8 cellular contexts compared by ENCODE assay signal in the genomic region with DNA sequence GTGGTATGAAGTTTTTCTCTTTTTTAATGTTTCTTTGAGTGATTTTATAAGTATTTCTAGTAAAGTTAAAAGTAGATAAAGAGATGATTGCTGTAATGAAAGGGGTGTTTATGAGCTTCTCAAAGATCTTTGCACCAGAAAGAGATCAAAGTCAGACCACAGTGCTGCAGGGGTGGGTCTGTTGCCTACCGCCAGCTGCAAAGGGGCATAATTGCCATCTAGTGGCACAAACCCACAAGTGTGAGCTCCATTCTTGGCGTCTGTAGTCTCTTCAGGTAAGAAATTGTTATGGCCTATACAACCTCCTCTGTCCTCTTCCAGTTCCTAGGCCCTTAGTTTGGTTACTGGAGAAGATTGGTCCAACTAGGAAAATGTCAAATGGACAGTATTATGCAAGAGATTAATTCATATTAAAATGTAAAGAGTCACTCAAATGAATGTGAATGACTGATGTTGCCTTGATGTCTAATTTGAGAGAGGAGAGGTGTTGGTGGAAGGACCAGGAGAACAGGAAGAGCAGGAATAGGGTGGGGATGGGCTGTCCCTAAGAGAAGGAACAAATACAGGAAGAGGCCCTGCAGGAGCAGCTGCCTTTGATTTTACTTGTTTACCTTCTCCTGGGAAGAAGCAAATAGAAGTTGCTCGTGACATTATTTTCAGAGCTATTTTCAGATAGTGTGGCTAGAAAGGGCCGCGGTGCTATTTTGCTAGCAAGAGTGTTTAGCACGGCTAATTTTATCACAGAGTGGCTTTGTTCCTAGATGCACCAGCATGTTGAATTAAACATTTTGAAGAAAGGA. TPM values are rescaled to one million over a fixed set of nuclear protein-coding genes. Genes with fewer than 3 reads are reported as not detected.
DNase-seq lines count a peak whose midpoint lies in the region; ATAC-seq and TF ChIP-seq lines count a peak whose summit lies in the region.

No MANE protein-coding gene starts in this region.

- no peaks in the 10 kb centered on the region for H3K4me1 ChIP-seq in adrenal gland (replicated peaks in 1 of 2)

- H3K36me3 Mint-ChIP-seq in activated CD4-positive, alpha-beta T cell treated with anti-CD3 and anti-CD28 coated beads, Interleukin-2, amount 10 ng/mL, durations not matched to agents 24 days and 14 days (ENCODE audit: low read depth): no peaks in the 10 kb centered on the region

- H3K27ac Mint-ChIP-seq in activated CD4-positive, alpha-beta T cell treated with anti-CD3 and anti-CD28 coated beads, Interleukin-2, amount 10 ng/mL, durations not matched to agents 24 days and 14 days: no peak overlapping the region

- intact Hi-C loops in activated CD4-positive, alpha-beta T cell treated with anti-CD3 and anti-CD28 coated beads, Interleukin-2, amount 10 ng/mL, durations not matched to agents 24 days and 14 days (cut with micrococcal nuclease): loop anchor here (1.0 kb wide), 1 partner anchor 255 kb away; no protein-coding TSS in a partner anchor
- intact Hi-C loops in adrenal gland (cut with DNase I): no loop called here

- no peaks in the 10 kb centered on the region for H3K9me3 ChIP-seq in adrenal gland (replicated peaks in 1 of 3)

- H3K27me3 ChIP-seq in adrenal gland: no peaks in the 10 kb centered on the region

- H3K27me3 Mint-ChIP-seq in activated CD4-positive, alpha-beta T cell treated with anti-CD3 and anti-CD28 coated beads, Interleukin-2, amount 10 ng/mL, durations not matched to agents 24 days and 14 days: no peaks in the 10 kb centered on the region

- ATAC-seq in HG03095 (IDR thresholded peaks at IDR 0.05; ENCODE audit: unreplicated experiment): no peak

- no peaks in the 10 kb centered on the region for H3K36me3 ChIP-seq in adrenal gland (replicated peaks in 1 of 2)

- TF ChIP-seq POLR2A in adrenal gland (IDR thresholded peaks at IDR 0.05): no peak

- peak overlapping the region in 1 of 5 donors; percentile 10 for H3K27ac ChIP-seq in adrenal gland

- TF ChIP-seq CTCF in GM12873 (IDR thresholded peaks at IDR 0.05; ENCODE audit: insufficient read depth, low read depth, low read length, missing control alignments) (peak; percentile 53), adrenal gland (IDR thresholded peaks at IDR 0.05) (no peak)

- no peaks in the 10 kb centered on the region for H3K9me3 Mint-ChIP-seq in activated CD4-positive, alpha-beta T cell treated with anti-CD3 and anti-CD28 coated beads, Interleukin-2, amount 10 ng/mL, durations not matched to agents 24 days and 14 days

- DNase-seq in LoVo (ENCODE audit: low spot score): peak; percentile 52
- DNase-seq in activated CD4-positive, alpha-beta T cell treated with anti-CD3 and anti-CD28 coated beads, Interleukin-2, amount 10 ng/mL, durations not matched to agents 24 days and 14 days: peak; percentile 77
- peak; percentile 23 for DNase-seq in germinal center (ENCODE audit: low spot score)
- peak; percentile 6 for DNase-seq in stimulated activated CD8-positive, alpha-beta memory T cell treated with anti-CD3 and anti-CD28 coated beads, Interleukin-12 subunit alpha, Interleukin-12 subunit beta, amount 100 ng/mL, for 4 hours (ENCODE audit: low read depth)
- no peak for DNase-seq in adrenal gland
- no peak for DNase-seq in DMS79 treated with DMSO at 0.1 percent for 48 hours (lab: John Stamatoyannopoulos, UW)

- peaks cover 12% of the 10 kb centered on the region for H3K4me1 Mint-ChIP-seq in activated CD4-positive, alpha-beta T cell treated with anti-CD3 and anti-CD28 coated beads, Interleukin-2, amount 10 ng/mL, durations not matched to agents 24 days and 14 days

- no peak overlapping the region for H3K4me3 ChIP-seq in adrenal gland

- 66 to 84% (median 76%) methylated on average over 6 of the region's 6 CpGs for WGBS in adrenal gland, 4 donors

- no peak overlapping the region for H3K4me3 Mint-ChIP-seq in activated CD4-positive, alpha-beta T cell treated with anti-CD3 and anti-CD28 coated beads, Interleukin-2, amount 10 ng/mL, durations not matched to agents 24 days and 14 days

RNA-seq across cellular contexts. Expression of a gene that starts 53.0 kb away (rescaled TPM):
- 32.0 and 37.1 TPM in 2 replicates for total RNA-seq in activated CD4-positive, alpha-beta T cell treated with anti-CD3 and anti-CD28 coated beads, Interleukin-2, amount 10 ng/mL, durations not matched to agents 24 days and 14 days
- 10 to 100 TPM; 35.1 to 63.7 (median 46.2) TPM for total RNA-seq in adrenal gland
- 10 to 100 TPM in 2 of 3 donors, 1 to 10 TPM in 1; 10.0 to 38.7 (median 11.3) TPM for polyA plus RNA-seq in adrenal gland

Comparison
In these comparisons a context has a peak if more than half of its experiments do, and no peak if none do; other contexts are left out.
1. DNase-seq: peak in LoVo (single experiment), activated CD4-positive, alpha-beta T cell treated with anti-CD3 and anti-CD28 coated beads, Interleukin-2, amount 10 ng/mL, durations not matched to agents 24 days and 14 days (single experiment), germinal center (single experiment) and stimulated activated CD8-positive, alpha-beta memory T cell treated with anti-CD3 and anti-CD28 coated beads, Interleukin-12 subunit alpha, Interleukin-12 subunit beta, amount 100 ng/mL, for 4 hours (single experiment); none in adrenal gland (0 of 7) and DMS79 treated with DMSO at 0.1 percent for 48 hours (single experiment).